In genomic region chr10:69644658-69645295, GRCh38 we compare ENCODE assay signal across 8 cellular contexts. TPM values are rescaled to one million over a fixed set of nuclear protein-coding genes. Genes with fewer than 3 reads are reported as not detected.
A peak's percentile ranks its signal among the peaks of the same experiment; 100 is the strongest.
DNase-seq lines count a peak whose midpoint lies in the region; ATAC-seq and TF ChIP-seq lines count a peak whose summit lies in the region.

No MANE protein-coding gene starts in this region.

- peak; percentile 13 for DNase-seq in DMS79 (lab: John Stamatoyannopoulos, UW)
- DNase-seq in HS-5 (ENCODE audit: low read depth): peak; percentile 18
- DNase-seq in RPMI7951 (ENCODE audit: low read depth): peak; percentile 56
- peak; percentile 52 for DNase-seq in mammary epithelial cell
- peak; percentile 42 for DNase-seq in kidney glomerular epithelial cell (lab: John Stamatoyannopoulos, UW)
- DNase-seq in stimulated activated CD4-positive, alpha-beta T cell treated with anti-CD3 and anti-CD28 coated beads, Interleukin-4, amount 100 ng/mL, for 24 hours: peak; percentile 34

- no peaks in the 10 kb centered on the region for H3K36me3 ChIP-seq in mammary epithelial cell (ENCODE audit: insufficient read depth, low read length)

- no peak overlapping the region for H3K4me3 ChIP-seq in mammary epithelial cell (replicated peaks in 1 of 3; ENCODE audit: insufficient read depth in 1 of 3, low read depth in 2 of 3, low read length in 3 of 3)

- peak overlapping the region; percentile 43 for H2AFZ ChIP-seq in mammary epithelial cell (ENCODE audit: low read depth, low read length)

- H3K4me2 ChIP-seq in mammary epithelial cell (ENCODE audit: insufficient read depth, low read depth, low read length): peak overlapping the region; percentile 45

- no peak overlapping the region for H3K9ac ChIP-seq in mammary epithelial cell (ENCODE audit: insufficient read depth, low read length)

- no TSS peak for BruUV-seq in mammary epithelial cell (replicated peaks; lab: Mats Ljungman, UMichigan)

- H4K20me1 ChIP-seq in mammary epithelial cell (ENCODE audit: insufficient read depth, low read length): no peaks in the 10 kb centered on the region

- peaks cover 28% of the 10 kb centered on the region for H3K4me1 ChIP-seq in mammary epithelial cell (ENCODE audit: insufficient read depth, low read length)

- WGBS in mammary epithelial cell (ENCODE audit: low coverage, missing lambda C conversion rate): 9% methylated on average over 11 of the region's 13 CpGs

- intact Hi-C loops in mammary epithelial cell (cut with micrococcal nuclease): loop anchor here (1.0 to 5.0 kb wide), 5 partner anchors 73 to 314 kb away; partner anchors contain the start of gene COL13A1

- H3K27me3 ChIP-seq in mammary epithelial cell (ENCODE audit: insufficient read depth, low read length): no peaks in the 10 kb centered on the region

- no peak for ATAC-seq in GM18498 (IDR thresholded peaks at IDR 0.05; ENCODE audit: unreplicated experiment)
- ATAC-seq in HG03175 (IDR thresholded peaks at IDR 0.05; ENCODE audit: unreplicated experiment): no peak

- in situ Hi-C loops in mammary epithelial cell (cut with MboI; ENCODE audit: low sequenced_read_pairs in 2 of 2): loop anchor here in 1 of 2 donors (5.0 kb wide), 1 partner anchor 73 kb away; no protein-coding TSS in a partner anchor

- peak; percentile 78 to 88 for TF ChIP-seq CTCF in mammary epithelial cell (conservative IDR thresholded peaks at IDR 0.05 in 1 of 2, IDR thresholded peaks at IDR 0.05 in 1 of 2; ENCODE audit: extremely low read depth in 1 of 2, insufficient read depth in 1 of 2, low read depth in 1 of 2, low read length in 2 of 2)

- no peaks in the 10 kb centered on the region for H3K79me2 ChIP-seq in mammary epithelial cell (ENCODE audit: insufficient read depth, low read length)

- CTCF ChIA-PET in mammary epithelial cell (lab: Charles Lee; ENCODE audit: low non-redundant PET): interaction anchor here (0.5 to 1.0 kb wide), 2 partner anchors 71 to 145 kb away, joined by 3 to 6 read pairs; no protein-coding TSS in a partner anchor

- no peak overlapping the region for H3K27ac ChIP-seq in mammary epithelial cell (ENCODE audit: insufficient read depth, low read depth, low read length)

- dilution Hi-C loops in mammary epithelial cell (cut with HindIII; ENCODE audit: low sequenced_read_pairs): loop anchor here (5.0 kb wide), 1 partner anchor 273 kb away; no protein-coding TSS in a partner anchor

- H3K9me3 ChIP-seq in mammary epithelial cell (replicated peaks; ENCODE audit: insufficient read depth, low read length): no peaks in the 10 kb centered on the region

RNA-seq across cellular contexts. Expression of gene FAM241B, which starts 14.7 kb away (rescaled TPM):
- total RNA-seq in RPMI7951 (2014; rRNA removed; shearing (Covaris generic)): 0.36 TPM in 1 of 2 replicates, not detected in the other
- total RNA-seq in mammary epithelial cell: 10 to 100 TPM in 1 of 2 donors, 1 to 10 TPM in 1; 4.0 to 15.1 TPM
- 10.1 TPM for polyA plus RNA-seq in mammary epithelial cell
- not detected for polyA minus RNA-seq in mammary epithelial cell
